In genomic region chr10:15325243-15326002, GRCh38 we compare ENCODE assay signal across 8 cellular contexts. TPM values are rescaled to one million over a fixed set of nuclear protein-coding genes. Genes with fewer than 3 reads are reported as not detected.
A peak's percentile ranks its signal among the peaks of the same experiment; 100 is the strongest.
DNase-seq lines count a peak whose midpoint lies in the region; ATAC-seq and TF ChIP-seq lines count a peak whose summit lies in the region.

No MANE protein-coding gene starts in this region.

- no peaks in the 10 kb centered on the region for H3K9me3 Mint-ChIP-seq in chondrocyte (ENCODE audit: low read depth)

- no peak for TF ChIP-seq CTCF in chondrocyte (IDR thresholded peaks at IDR 0.05)

- H3K36me3 Mint-ChIP-seq in chondrocyte (ENCODE audit: low read depth): no peaks in the 10 kb centered on the region

- DNase-seq in CMK (ENCODE audit: low read depth): peak; percentile 36
- DNase-seq in LoVo (ENCODE audit: low spot score): peak; percentile 22
- no peak for DNase-seq in chondrocyte (ENCODE audit: low spot score)
- DNase-seq in left lobe of liver (ENCODE audit: low spot score): no peak
- DNase-seq in epidermal melanocyte (ENCODE audit: insufficient read length, low spot score): no peak
- DNase-seq in stimulated activated CD4-positive, alpha-beta T cell treated with anti-CD3 and anti-CD28 coated beads, Interleukin-12 subunit alpha, Interleukin-12 subunit beta, amount 100 ng/mL, for 4 hours: no peak
- DNase-seq in COLO668 (lab: John Stamatoyannopoulos, UW; ENCODE audit: unreplicated experiment): no peak

- peak; percentile 20 for ATAC-seq in left lobe of liver
- ATAC-seq in GM18861 (IDR thresholded peaks at IDR 0.05; ENCODE audit: unreplicated experiment): no peak

- H3K4me3 Mint-ChIP-seq in chondrocyte (ENCODE audit: unreplicated experiment): no peak overlapping the region

- H3K27ac Mint-ChIP-seq in chondrocyte (ENCODE audit: unreplicated experiment): peak overlapping the region; percentile 37

- H3K27me3 Mint-ChIP-seq in chondrocyte (ENCODE audit: low read depth): no peaks in the 10 kb centered on the region

- peaks cover 46% of the 10 kb centered on the region for H3K4me1 Mint-ChIP-seq in chondrocyte (ENCODE audit: low read depth)

RNA-seq across cellular contexts. Expression of gene FAM171A1, which starts 45.7 kb away (rescaled TPM):
- total RNA-seq in chondrocyte (31.2 to 40.9 TPM (median 34.9 TPM) in 3 replicates), left lobe of liver (8.6 TPM)

Comparison
In these comparisons a context has a peak if more than half of its experiments do, and no peak if none do; other contexts are left out.
1. DNase-seq: peak in CMK (single experiment) and LoVo (single experiment); none in chondrocyte (single experiment), left lobe of liver (single experiment), epidermal melanocyte (single experiment), stimulated activated CD4-positive, alpha-beta T cell treated with anti-CD3 and anti-CD28 coated beads, Interleukin-12 subunit alpha, Interleukin-12 subunit beta, amount 100 ng/mL, for 4 hours (single experiment) and COLO668 (single experiment).